ENCODE assay signal across 2 cellular contexts in genomic region chr14:69287096-69287991, GRCh38.
TF ChIP-seq lines count a peak whose summit lies in the region.

No MANE protein-coding gene starts in this region.

TF ChIP-seq in A549, 52 proteins besides CTCF, POLR2A, EP300 and RAD21 (continued from another document):
- TF ChIP-seq HEYL (CRISPR knock-in tag; IDR thresholded peaks at IDR 0.05) (no peak), RCOR1 (IDR thresholded peaks at IDR 0.05; ENCODE audit: low read depth, low read length) (no peak), BHLHE40 (IDR thresholded peaks at IDR 0.05; ENCODE audit: low read depth, low read length) (no peak), ATOH8 (CRISPR knock-in tag; IDR thresholded peaks at IDR 0.05; ENCODE audit: low read depth) (no peak), PBX3 (IDR thresholded peaks at IDR 0.05) (no peak)
TF ChIP-seq in A549: peak in this region for 0.

TF ChIP-seq in IMR-90, 13 proteins besides CTCF, POLR2A, EP300 and RAD21 (continued from another document):
- TF ChIP-seq SMC3 (IDR thresholded peaks at IDR 0.05; ENCODE audit: low read depth, low read length) = no peak
